Comparison of ENCODE assay signal across 15 cellular contexts in genomic region chrX:112913807-112914206, GRCh38.
DNase-seq lines count a peak whose midpoint lies in the region; ATAC-seq and TF ChIP-seq lines count a peak whose summit lies in the region.
"Had no signal": no experiment of that assay in that cellular context is flagged by ENCODE, and none has a peak within 500 bp of the region (broad histone marks: within the 10 kb centered on the region; RNA-seq: fewer than 3 reads in every experiment).

No MANE protein-coding gene starts in this region.

- TF ChIP-seq CTCF in VCaP (conservative IDR thresholded peaks at IDR 0.05) (peak; percentile 27; the same call in 1 of the 2 replicates), nephron (IDR thresholded peaks at IDR 0.05; ENCODE audit: unreplicated experiment in 3 of 3) (peak in 2 of 3 experiments; percentile 11 to 28), uterus (IDR thresholded peaks at IDR 0.05) (no peak)

- TF ChIP-seq POLR2A in uterus (IDR thresholded peaks at IDR 0.05) = no peak

- H3K4me1 Mint-ChIP-seq in nephron = no peaks in the 10 kb centered on the region
- H3K4me1 Mint-ChIP-seq: IgD-negative memory B cell had no signal

- no peak overlapping the region for H3K27ac Mint-ChIP-seq in nephron
- H3K27ac Mint-ChIP-seq: IgD-negative memory B cell had no signal

- no peaks in the 10 kb centered on the region for H3K9me3 ChIP-seq in uterus

- H3K36me3 ChIP-seq in uterus = no peaks in the 10 kb centered on the region

- ATAC-seq in HG02852 (IDR thresholded peaks at IDR 0.05; ENCODE audit: unreplicated experiment) = no peak

- no peaks in the 10 kb centered on the region for H3K27me3 Mint-ChIP-seq in nephron (ENCODE audit: low read depth)
- H3K27me3 Mint-ChIP-seq: IgD-negative memory B cell had no signal

- no peaks in the 10 kb centered on the region for H3K27me3 ChIP-seq in uterus

- intact Hi-C loops in uterus (cut with DNase I; ENCODE audit: low total_unique reads) = no loop called here

- H3K36me3 Mint-ChIP-seq in nephron (ENCODE audit: low read depth) = no peaks in the 10 kb centered on the region
- H3K36me3 Mint-ChIP-seq: IgD-negative memory B cell had no signal

- H3K27ac ChIP-seq in VCaP = no peak overlapping the region
- no peak overlapping the region for H3K27ac ChIP-seq in uterus

- peaks cover 8% of the 10 kb centered on the region for H3K9me3 Mint-ChIP-seq in nephron

- H3K4me3 Mint-ChIP-seq in nephron = no peak overlapping the region
- H3K4me3 Mint-ChIP-seq: IgD-negative memory B cell had no signal

- peak; percentile 5 for DNase-seq in AG20443 (ENCODE audit: low spot score)
- DNase-seq in GM03348 (ENCODE audit: low spot score) = peak; percentile 2
- no peak for DNase-seq in effector CD4-positive, alpha-beta T cell
- no peak for DNase-seq in uterus
- no peak for DNase-seq in SW480 (ENCODE audit: low spot score)
- DNase-seq: DMS153, HCEC 1CT, NCI-H1105, NCI-H187, NCI-H2171, SHP77 treated with DMSO at 0.1 percent for 48 hours had no signal

- H3K4me1 ChIP-seq in uterus = no peaks in the 10 kb centered on the region

- H3K4me3 ChIP-seq in uterus = no peak overlapping the region

Comparison
In these comparisons a context has a peak if more than half of its experiments do, and no peak if none do; other contexts are left out.
1. DNase-seq: peak in AG20443 (single experiment) and GM03348 (single experiment); none in effector CD4-positive, alpha-beta T cell (single experiment), uterus (0 of 2) and SW480 (single experiment).
2. CTCF ChIP-seq: peak in VCaP (single experiment) and nephron (2 of 3); none in uterus (0 of 4).